16 cellular contexts compared by ENCODE assay signal in genomic region chr11:47511927-47512326, GRCh38. TPM values are rescaled to one million over a fixed set of nuclear protein-coding genes. Genes with fewer than 3 reads are reported as not detected.
DNase-seq lines count a peak whose midpoint lies in the region; ATAC-seq and TF ChIP-seq lines count a peak whose summit lies in the region.
"Had no signal": no experiment of that assay in that cellular context is flagged by ENCODE, and none has a peak within 500 bp of the region (broad histone marks: within the 10 kb centered on the region; RNA-seq: fewer than 3 reads in every experiment).

No MANE protein-coding gene starts in this region.

- H3K27ac Mint-ChIP-seq in activated naive CD4-positive, alpha-beta T cell treated with anti-CD3 and anti-CD28 coated beads for 36 hours: peak overlapping the region; percentile 24
- peak overlapping the region in 1 of 2 donors; percentile 37 for H3K27ac Mint-ChIP-seq in activated naive CD4-positive, alpha-beta T cell treated with anti-CD3 and anti-CD28 coated beads, Interleukin-2, amount 50 U/mL, for 72 hours
- peak overlapping the region; percentile 28 for H3K27ac Mint-ChIP-seq in activated T-helper 2 cell treated with anti-CD3 and anti-CD28 coated beads, Interferon-gamma antibody, Interleukin-2, Interleukin-4, amounts not matched to agents 10 μg/mL and 5 μg/mL and 100 μg/mL, durations not matched to agents 14 hours and 24 hours and 36 hours
- H3K27ac Mint-ChIP-seq in memory B cell: peak overlapping the region; percentile 79
- H3K27ac Mint-ChIP-seq: activated naive CD8-positive, alpha-beta T cell treated with anti-CD3 and anti-CD28 coated beads for 36 hours had no signal

- H3K9me3 Mint-ChIP-seq in activated naive CD4-positive, alpha-beta T cell treated with anti-CD3 and anti-CD28 coated beads for 36 hours: no peaks in the 10 kb centered on the region
- no peaks in the 10 kb centered on the region for H3K9me3 Mint-ChIP-seq in activated naive CD4-positive, alpha-beta T cell treated with anti-CD3 and anti-CD28 coated beads, Interleukin-2, amount 50 U/mL, for 72 hours
- no peaks in the 10 kb centered on the region for H3K9me3 Mint-ChIP-seq in activated T-helper 2 cell treated with anti-CD3 and anti-CD28 coated beads, Interferon-gamma antibody, Interleukin-2, Interleukin-4, amounts not matched to agents 10 μg/mL and 5 μg/mL and 100 μg/mL, durations not matched to agents 14 hours and 24 hours and 36 hours
- H3K9me3 Mint-ChIP-seq in memory B cell: no peaks in the 10 kb centered on the region
- H3K9me3 Mint-ChIP-seq: activated naive CD8-positive, alpha-beta T cell treated with anti-CD3 and anti-CD28 coated beads for 36 hours had no signal

- intact Hi-C loops in activated naive CD4-positive, alpha-beta T cell treated with anti-CD3 and anti-CD28 coated beads for 36 hours (cut with micrococcal nuclease): loop anchor here (2.0 kb wide), 1 partner anchor 13 kb away; no protein-coding TSS in a partner anchor
- intact Hi-C loops in activated T-helper 2 cell treated with anti-CD3 and anti-CD28 coated beads, Interferon-gamma antibody, Interleukin-2, Interleukin-4, amounts not matched to agents 10 μg/mL and 5 μg/mL and 100 μg/mL, durations not matched to agents 14 hours and 24 hours and 36 hours (cut with micrococcal nuclease): loop anchor here (10.0 kb wide), 1 partner anchor 283 kb away; no protein-coding TSS in a partner anchor
- intact Hi-C loops in dorsolateral prefrontal cortex (cut with DNase I): no loop called here

- H3K36me3 ChIP-seq in subcutaneous abdominal adipose tissue (ENCODE audit: control insufficient read depth in 5 of 5, insufficient read depth in 5 of 5, low read length in 5 of 5): peaks cover 0 to 2% (median 0%) of the 10 kb centered on the region in 5 donors

- H3K27me3 ChIP-seq in subcutaneous abdominal adipose tissue (ENCODE audit: control insufficient read depth in 5 of 5, insufficient read depth in 4 of 5, low read length in 5 of 5) (no peaks in the 10 kb centered on the region), dorsolateral prefrontal cortex (no peaks in the 10 kb centered on the region)

- peak overlapping the region; percentile 38 for H3K27ac ChIP-seq in subcutaneous abdominal adipose tissue (ENCODE audit: low read depth, low read length)
- H3K27ac ChIP-seq in dorsolateral prefrontal cortex: peak overlapping the region in 5 of 59 donors; percentile 8 to 54 (median 18)
- H3K27ac ChIP-seq in coronary artery: peak overlapping the region in 1 of 2 donors; percentile 61
- H3K27ac ChIP-seq: VCaP had no signal

- H3K27me3 Mint-ChIP-seq in activated naive CD4-positive, alpha-beta T cell treated with anti-CD3 and anti-CD28 coated beads for 36 hours (ENCODE audit: low read depth): no peaks in the 10 kb centered on the region
- H3K27me3 Mint-ChIP-seq in activated T-helper 2 cell treated with anti-CD3 and anti-CD28 coated beads, Interferon-gamma antibody, Interleukin-2, Interleukin-4, amounts not matched to agents 10 μg/mL and 5 μg/mL and 100 μg/mL, durations not matched to agents 14 hours and 24 hours and 36 hours (ENCODE audit: low read depth): no peaks in the 10 kb centered on the region
- H3K27me3 Mint-ChIP-seq in memory B cell: no peaks in the 10 kb centered on the region
- H3K27me3 Mint-ChIP-seq: activated naive CD8-positive, alpha-beta T cell treated with anti-CD3 and anti-CD28 coated beads for 36 hours had no signal

- H3K4me1 Mint-ChIP-seq in activated naive CD4-positive, alpha-beta T cell treated with anti-CD3 and anti-CD28 coated beads for 36 hours (ENCODE audit: low read depth): peaks cover 98% of the 10 kb centered on the region
- peaks cover 74% of the 10 kb centered on the region for H3K4me1 Mint-ChIP-seq in activated T-helper 2 cell treated with anti-CD3 and anti-CD28 coated beads, Interferon-gamma antibody, Interleukin-2, Interleukin-4, amounts not matched to agents 10 μg/mL and 5 μg/mL and 100 μg/mL, durations not matched to agents 14 hours and 24 hours and 36 hours (ENCODE audit: low read depth)
- peaks cover 36% of the 10 kb centered on the region for H3K4me1 Mint-ChIP-seq in memory B cell

- ATAC-seq in activated naive CD4-positive, alpha-beta T cell treated with anti-CD3 and anti-CD28 coated beads, Interleukin-2, amount 50 U/mL, for 72 hours: no peak
- ATAC-seq in memory B cell (ENCODE audit: low read depth): no peak
- ATAC-seq: HepG2 had no signal

- CTCF ChIA-PET in activated naive CD4-positive, alpha-beta T cell treated with anti-CD3 and anti-CD28 coated beads for 36 hours (lab: Charles Lee): interaction anchor here (0.7 kb wide), 1 partner anchor 14 kb away, joined by 3 read pairs; no protein-coding TSS in a partner anchor

- H3K9me3 ChIP-seq in subcutaneous abdominal adipose tissue (ENCODE audit: control insufficient read depth in 5 of 5, low read length in 5 of 5): no peaks in the 10 kb centered on the region

- no peak overlapping the region for H3K9ac ChIP-seq in subcutaneous abdominal adipose tissue (ENCODE audit: low read length in 5 of 5)

- no peak overlapping the region for H3K4me3 ChIP-seq in subcutaneous abdominal adipose tissue (ENCODE audit: low read depth in 1 of 5, low read length in 5 of 5)
- H3K4me3 ChIP-seq in dorsolateral prefrontal cortex: no peak overlapping the region
- no peak overlapping the region for H3K4me3 ChIP-seq in coronary artery

- H3K36me3 Mint-ChIP-seq in activated naive CD4-positive, alpha-beta T cell treated with anti-CD3 and anti-CD28 coated beads for 36 hours (ENCODE audit: low read depth): peaks cover 10% of the 10 kb centered on the region
- H3K36me3 Mint-ChIP-seq in activated naive CD4-positive, alpha-beta T cell treated with anti-CD3 and anti-CD28 coated beads, Interleukin-2, amount 50 U/mL, for 72 hours: no peaks in the 10 kb centered on the region
- H3K36me3 Mint-ChIP-seq in activated T-helper 2 cell treated with anti-CD3 and anti-CD28 coated beads, Interferon-gamma antibody, Interleukin-2, Interleukin-4, amounts not matched to agents 10 μg/mL and 5 μg/mL and 100 μg/mL, durations not matched to agents 14 hours and 24 hours and 36 hours (ENCODE audit: low read depth): peaks cover 15% of the 10 kb centered on the region
- H3K36me3 Mint-ChIP-seq in memory B cell: peaks cover 3% of the 10 kb centered on the region

- DNase-seq in activated naive CD4-positive, alpha-beta T cell treated with anti-CD3 and anti-CD28 coated beads for 36 hours: no peak
- no peak for DNase-seq in activated naive CD4-positive, alpha-beta T cell treated with anti-CD3 and anti-CD28 coated beads, Interleukin-2, amount 50 U/mL, for 72 hours (ENCODE audit: low spot score in 2 of 2)
- DNase-seq in activated T-helper 2 cell treated with anti-CD3 and anti-CD28 coated beads, Interferon-gamma antibody, Interleukin-2, Interleukin-4, amounts not matched to agents 10 μg/mL and 5 μg/mL and 100 μg/mL, durations not matched to agents 14 hours and 24 hours and 36 hours (ENCODE audit: low spot score): no peak
- DNase-seq in memory B cell (ENCODE audit: low spot score in 2 of 2): no peak
- DNase-seq in dorsolateral prefrontal cortex: no peak
- no peak for DNase-seq in coronary artery (ENCODE audit: low spot score)
- no peak for DNase-seq in stimulated activated CD4-positive, alpha-beta T cell treated with anti-CD3 and anti-CD28 coated beads, Interleukin-4, amount 100 ng/mL, for 1 hour
- DNase-seq: activated naive CD8-positive, alpha-beta T cell treated with anti-CD3 and anti-CD28 coated beads for 36 hours; caudate nucleus; islet precursor cell; NCI-H1092 treated with DMSO at 0.1 percent for 48 hours; NCI-H226; retina had no signal

- H3K4me1 ChIP-seq in subcutaneous abdominal adipose tissue (ENCODE audit: control insufficient read depth in 5 of 5, insufficient read depth in 5 of 5, low read length in 5 of 5): peaks cover 2 to 71% (median 59%) of the 10 kb centered on the region in 5 donors

- no peak overlapping the region for H3K4me3 Mint-ChIP-seq in activated naive CD4-positive, alpha-beta T cell treated with anti-CD3 and anti-CD28 coated beads for 36 hours
- H3K4me3 Mint-ChIP-seq in activated T-helper 2 cell treated with anti-CD3 and anti-CD28 coated beads, Interferon-gamma antibody, Interleukin-2, Interleukin-4, amounts not matched to agents 10 μg/mL and 5 μg/mL and 100 μg/mL, durations not matched to agents 14 hours and 24 hours and 36 hours (ENCODE audit: low read depth): no peak overlapping the region
- H3K4me3 Mint-ChIP-seq in memory B cell: no peak overlapping the region
- H3K4me3 Mint-ChIP-seq: activated naive CD8-positive, alpha-beta T cell treated with anti-CD3 and anti-CD28 coated beads for 36 hours had no signal

- TF ChIP-seq CTCF in dorsolateral prefrontal cortex (IDR thresholded peaks at IDR 0.05 in 54 of 56, conservative IDR thresholded peaks at IDR 0.05 in 2 of 56; ENCODE audit: low read depth in 1 of 56, partially characterized antibody in 56 of 56) (no peak), coronary artery (IDR thresholded peaks at IDR 0.05) (no peak)

RNA-seq across cellular contexts. Expression of gene CELF1, which starts 41.0 kb away (rescaled TPM):
- 100 to 1,000 TPM; 104 to 105 TPM for total RNA-seq in activated naive CD4-positive, alpha-beta T cell treated with anti-CD3 and anti-CD28 coated beads for 36 hours
- 100 to 1,000 TPM; 105 to 128 TPM for total RNA-seq in activated naive CD4-positive, alpha-beta T cell treated with anti-CD3 and anti-CD28 coated beads, Interleukin-2, amount 50 U/mL, for 72 hours
- 129 and 132 TPM in 2 replicates for total RNA-seq in activated T-helper 2 cell treated with anti-CD3 and anti-CD28 coated beads, Interferon-gamma antibody, Interleukin-2, Interleukin-4, amounts not matched to agents 10 μg/mL and 5 μg/mL and 100 μg/mL, durations not matched to agents 14 hours and 24 hours and 36 hours
- total RNA-seq in dorsolateral prefrontal cortex: 100 to 1,000 TPM in 113 of 120 experiments, 10 to 100 TPM in 7; 79.5 to 194 (median 131) TPM

RNA-seq across cellular contexts. Expression of gene PTPMT1, which starts 53.5 kb away (rescaled TPM):
- 10 to 100 TPM; 46.9 to 49.2 TPM for total RNA-seq in activated naive CD4-positive, alpha-beta T cell treated with anti-CD3 and anti-CD28 coated beads for 36 hours
- 10 to 100 TPM; 20.4 to 37.5 TPM for total RNA-seq in activated naive CD4-positive, alpha-beta T cell treated with anti-CD3 and anti-CD28 coated beads, Interleukin-2, amount 50 U/mL, for 72 hours
- total RNA-seq in activated T-helper 2 cell treated with anti-CD3 and anti-CD28 coated beads, Interferon-gamma antibody, Interleukin-2, Interleukin-4, amounts not matched to agents 10 μg/mL and 5 μg/mL and 100 μg/mL, durations not matched to agents 14 hours and 24 hours and 36 hours: 50.7 and 53.9 TPM in 2 replicates
- 10 to 100 TPM; 21.5 to 52.5 (median 36.6) TPM for total RNA-seq in dorsolateral prefrontal cortex

Comparison
In these comparisons a context has a peak if more than half of its experiments do, and no peak if none do; other contexts are left out.
1. intact Hi-C loops: an anchor here in activated naive CD4-positive, alpha-beta T cell treated with anti-CD3 and anti-CD28 coated beads for 36 hours (2.0 kb wide) and activated T-helper 2 cell treated with anti-CD3 and anti-CD28 coated beads, Interferon-gamma antibody, Interleukin-2, Interleukin-4, amounts not matched to agents 10 μg/mL and 5 μg/mL and 100 μg/mL, durations not matched to agents 14 hours and 24 hours and 36 hours (10.0 kb wide); none called in dorsolateral prefrontal cortex.